1 cellular context compared by ENCODE assay signal in the genomic region with DNA sequence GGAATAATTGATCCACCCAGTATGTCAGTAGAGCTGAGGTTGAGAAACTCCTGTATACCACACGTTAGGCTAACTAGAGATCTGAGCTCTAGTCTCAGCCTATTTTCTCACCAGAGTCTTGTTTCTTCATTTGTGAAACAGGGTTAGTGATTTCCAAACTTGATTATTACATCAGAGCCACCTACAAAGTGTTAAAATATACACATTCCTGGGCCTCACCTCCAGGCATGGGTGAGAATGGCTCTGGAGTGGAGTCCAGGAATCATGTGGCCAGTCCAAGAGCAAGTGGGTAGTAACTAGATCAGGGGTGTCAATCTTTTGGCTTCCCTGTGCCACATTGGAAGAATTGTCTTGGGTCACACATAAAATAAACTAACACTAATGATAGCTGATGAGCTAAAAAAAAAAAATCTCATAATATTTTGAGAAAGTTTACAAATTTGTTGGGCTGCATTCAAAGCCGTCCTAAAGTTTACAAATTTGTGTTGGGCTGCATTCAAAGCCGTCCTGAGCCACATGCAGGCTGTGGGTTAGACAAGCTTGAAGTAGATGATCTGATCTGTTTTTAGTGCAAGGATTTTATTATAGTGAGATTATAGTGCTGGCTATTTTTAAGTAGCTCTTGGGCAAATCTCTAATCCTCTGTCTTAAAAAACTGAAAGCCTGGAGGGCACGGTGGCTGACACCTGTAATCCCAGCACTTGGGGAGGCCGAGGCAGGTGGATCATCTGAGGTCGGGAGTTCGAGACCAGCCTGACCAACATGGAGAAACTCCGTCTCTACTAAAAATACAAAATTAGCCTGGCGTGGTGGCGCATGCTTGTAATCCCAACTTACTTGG.
TF ChIP-seq lines count a peak whose summit lies in the region.

No MANE protein-coding gene starts in this region.

TF ChIP-seq in HepG2, 621 proteins besides CTCF, POLR2A, EP300 and RAD21 (continues in another document):
- TF ChIP-seq ARHGAP35 (CRISPR knock-in tag; IDR thresholded peaks at IDR 0.05; ENCODE audit: borderline replicate concordance) (no peak), FOXK1 (CRISPR knock-in tag; IDR thresholded peaks at IDR 0.05; ENCODE audit: borderline replicate concordance, low read depth) (no peak), CCDC6 (CRISPR knock-in tag; IDR thresholded peaks at IDR 0.05) (no peak), SMAD3 (CRISPR knock-in tag; IDR thresholded peaks at IDR 0.05) (no peak), KLF9 (CRISPR knock-in tag; IDR thresholded peaks at IDR 0.05; ENCODE audit: low read depth) (no peak), RXRA (CRISPR knock-in tag; IDR thresholded peaks at IDR 0.05) (no peak), SSRP1 (CRISPR knock-in tag; IDR thresholded peaks at IDR 0.05) (no peak), ZBED4 (CRISPR knock-in tag; IDR thresholded peaks at IDR 0.05; ENCODE audit: borderline replicate concordance) (no peak), NFIC (IDR thresholded peaks at IDR 0.05; ENCODE audit: low read length) (no peak), JARID2 (CRISPR knock-in tag; IDR thresholded peaks at IDR 0.05; ENCODE audit: insufficient replicate concordance) (peak; percentile 30), ATAD3A (CRISPR knock-in tag; IDR thresholded peaks at IDR 0.05) (no peak), ZNF335 (CRISPR knock-in tag; IDR thresholded peaks at IDR 0.05) (no peak), ATM (IDR thresholded peaks at IDR 0.05; ENCODE audit: borderline replicate concordance) (no peak), ZNF546 (CRISPR knock-in tag; conservative IDR thresholded peaks at IDR 0.05) (no peak), HNF4G (IDR thresholded peaks at IDR 0.05; ENCODE audit: borderline replicate concordance, low read depth, low read length) (no peak), HNF4G (CRISPR knock-in tag; IDR thresholded peaks at IDR 0.05; ENCODE audit: borderline replicate concordance, low read depth) (no peak), ZNF343 (CRISPR knock-in tag; IDR thresholded peaks at IDR 0.05) (no peak), POLR2G (IDR thresholded peaks at IDR 0.05; ENCODE audit: low read depth, low read length) (peak; percentile 53; the same call in 1 of the 2 replicates), HMGA1 (CRISPR knock-in tag; conservative IDR thresholded peaks at IDR 0.05) (no peak), HMG20B (CRISPR knock-in tag; conservative IDR thresholded peaks at IDR 0.05) (no peak), HMGXB3 (CRISPR knock-in tag; IDR thresholded peaks at IDR 0.05; ENCODE audit: borderline replicate concordance) (no peak), TMF1 (CRISPR knock-in tag; IDR thresholded peaks at IDR 0.05; ENCODE audit: low read depth) (no peak), KLF15 (CRISPR knock-in tag; IDR thresholded peaks at IDR 0.05; ENCODE audit: borderline replicate concordance) (no peak), ATF4 (CRISPR knock-in tag; IDR thresholded peaks at IDR 0.05) (0 out of 4 replicates have a peak, but pooled peaks of 1 of the 2 experiments have one; percentile 37), ZNF652 (CRISPR knock-in tag; IDR thresholded peaks at IDR 0.05; ENCODE audit: borderline replicate concordance, low read depth) (peak; percentile 70), ZNF224 (CRISPR knock-in tag; IDR thresholded peaks at IDR 0.05) (0 out of 2 replicates have a peak, but pooled peaks have one; percentile 36), ARNT2 (CRISPR knock-in tag; IDR thresholded peaks at IDR 0.05; ENCODE audit: low read depth) (no peak), CREM (IDR thresholded peaks at IDR 0.05) (no peak), CREM (CRISPR knock-in tag; IDR thresholded peaks at IDR 0.05) (no peak), KDM2A (CRISPR knock-in tag; IDR thresholded peaks at IDR 0.05; ENCODE audit: borderline replicate concordance, low read depth) (no peak), SIN3B (IDR thresholded peaks at IDR 0.05; ENCODE audit: low read length) (no peak), CBX1 (IDR thresholded peaks at IDR 0.05; ENCODE audit: low read depth) (no peak), ATF1 (CRISPR knock-in tag; IDR thresholded peaks at IDR 0.05) (no peak), ZSCAN20 (CRISPR knock-in tag; IDR thresholded peaks at IDR 0.05; ENCODE audit: borderline replicate concordance) (no peak), ZUFSP (CRISPR knock-in tag; IDR thresholded peaks at IDR 0.05; ENCODE audit: borderline replicate concordance) (no peak), RXRB (CRISPR knock-in tag; IDR thresholded peaks at IDR 0.05; ENCODE audit: borderline replicate concordance) (no peak), PPARG (CRISPR knock-in tag; conservative IDR thresholded peaks at IDR 0.05) (no peak), ZFP1 (CRISPR knock-in tag; IDR thresholded peaks at IDR 0.05) (no peak), ZNF777 (CRISPR knock-in tag; IDR thresholded peaks at IDR 0.05) (no peak), ZNF773 (CRISPR knock-in tag; IDR thresholded peaks at IDR 0.05; ENCODE audit: borderline replicate concordance) (no peak), MZF1 (CRISPR knock-in tag; IDR thresholded peaks at IDR 0.05; ENCODE audit: borderline replicate concordance) (no peak), HNRNPL (IDR thresholded peaks at IDR 0.05; ENCODE audit: low read depth, low read length) (no peak), EED (CRISPR knock-in tag; IDR thresholded peaks at IDR 0.05) (no peak), MED1 (CRISPR knock-in tag; IDR thresholded peaks at IDR 0.05) (no peak), DR1 (CRISPR knock-in tag; IDR thresholded peaks at IDR 0.05) (no peak), PCBP2 (optimal IDR thresholded peaks at IDR 0.05; ENCODE audit: low read depth, low read length, poor library complexity, severe bottlenecking) (no peak)
- TF ChIP-seq, protein P1, sequence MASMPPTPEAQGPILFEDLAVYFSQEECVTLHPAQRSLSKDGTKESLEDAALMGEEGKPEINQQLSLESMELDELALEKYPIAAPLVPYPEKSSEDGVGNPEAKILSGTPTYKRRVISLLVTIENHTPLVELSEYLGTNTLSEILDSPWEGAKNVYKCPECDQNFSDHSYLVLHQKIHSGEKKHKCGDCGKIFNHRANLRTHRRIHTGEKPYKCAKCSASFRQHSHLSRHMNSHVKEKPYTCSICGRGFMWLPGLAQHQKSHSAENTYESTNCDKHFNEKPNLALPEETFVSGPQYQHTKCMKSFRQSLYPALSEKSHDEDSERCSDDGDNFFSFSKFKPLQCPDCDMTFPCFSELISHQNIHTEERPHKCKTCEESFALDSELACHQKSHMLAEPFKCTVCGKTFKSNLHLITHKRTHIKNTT (CRISPR knock-in tag; IDR thresholded peaks at IDR 0.05): no peak
- TF ChIP-seq, protein P2, sequence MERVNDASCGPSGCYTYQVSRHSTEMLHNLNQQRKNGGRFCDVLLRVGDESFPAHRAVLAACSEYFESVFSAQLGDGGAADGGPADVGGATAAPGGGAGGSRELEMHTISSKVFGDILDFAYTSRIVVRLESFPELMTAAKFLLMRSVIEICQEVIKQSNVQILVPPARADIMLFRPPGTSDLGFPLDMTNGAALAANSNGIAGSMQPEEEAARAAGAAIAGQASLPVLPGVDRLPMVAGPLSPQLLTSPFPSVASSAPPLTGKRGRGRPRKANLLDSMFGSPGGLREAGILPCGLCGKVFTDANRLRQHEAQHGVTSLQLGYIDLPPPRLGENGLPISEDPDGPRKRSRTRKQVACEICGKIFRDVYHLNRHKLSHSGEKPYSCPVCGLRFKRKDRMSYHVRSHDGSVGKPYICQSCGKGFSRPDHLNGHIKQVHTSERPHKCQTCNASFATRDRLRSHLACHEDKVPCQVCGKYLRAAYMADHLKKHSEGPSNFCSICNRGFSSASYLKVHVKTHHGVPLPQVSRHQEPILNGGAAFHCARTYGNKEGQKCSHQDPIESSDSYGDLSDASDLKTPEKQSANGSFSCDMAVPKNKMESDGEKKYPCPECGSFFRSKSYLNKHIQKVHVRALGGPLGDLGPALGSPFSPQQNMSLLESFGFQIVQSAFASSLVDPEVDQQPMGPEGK (CRISPR knock-in tag; IDR thresholded peaks at IDR 0.05): no peak
- TF ChIP-seq, protein P3, sequence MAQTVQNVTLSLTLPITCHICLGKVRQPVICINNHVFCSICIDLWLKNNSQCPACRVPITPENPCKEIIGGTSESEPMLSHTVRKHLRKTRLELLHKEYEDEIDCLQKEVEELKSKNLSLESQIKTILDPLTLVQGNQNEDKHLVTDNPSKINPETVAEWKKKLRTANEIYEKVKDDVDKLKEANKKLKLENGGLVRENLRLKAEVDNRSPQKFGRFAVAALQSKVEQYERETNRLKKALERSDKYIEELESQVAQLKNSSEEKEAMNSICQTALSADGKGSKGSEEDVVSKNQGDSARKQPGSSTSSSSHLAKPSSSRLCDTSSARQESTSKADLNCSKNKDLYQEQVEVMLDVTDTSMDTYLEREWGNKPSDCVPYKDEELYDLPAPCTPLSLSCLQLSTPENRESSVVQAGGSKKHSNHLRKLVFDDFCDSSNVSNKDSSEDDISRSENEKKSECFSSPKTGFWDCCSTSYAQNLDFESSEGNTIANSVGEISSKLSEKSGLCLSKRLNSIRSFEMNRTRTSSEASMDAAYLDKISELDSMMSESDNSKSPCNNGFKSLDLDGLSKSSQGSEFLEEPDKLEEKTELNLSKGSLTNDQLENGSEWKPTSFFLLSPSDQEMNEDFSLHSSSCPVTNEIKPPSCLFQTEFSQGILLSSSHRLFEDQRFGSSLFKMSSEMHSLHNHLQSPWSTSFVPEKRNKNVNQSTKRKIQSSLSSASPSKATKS (CRISPR knock-in tag; IDR thresholded peaks at IDR 0.05): no peak
- TF ChIP-seq, protein P4, sequence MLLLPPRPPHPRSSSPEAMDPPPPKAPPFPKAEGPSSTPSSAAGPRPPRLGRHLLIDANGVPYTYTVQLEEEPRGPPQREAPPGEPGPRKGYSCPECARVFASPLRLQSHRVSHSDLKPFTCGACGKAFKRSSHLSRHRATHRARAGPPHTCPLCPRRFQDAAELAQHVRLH (CRISPR knock-in tag; IDR thresholded peaks at IDR 0.05; ENCODE audit: borderline replicate concordance, low read depth): no peak
